8 cellular contexts compared by ENCODE assay signal in genomic region chr10:118046491-118047362, GRCh38. TPM values are rescaled to one million over a fixed set of nuclear protein-coding genes. Genes with fewer than 3 reads are reported as not detected.
DNase-seq lines count a peak whose midpoint lies in the region; ATAC-seq and TF ChIP-seq lines count a peak whose summit lies in the region.

Gene RAB11FIP2 (minus strand): TSS chr10:118046941. CDS start chr10:118046163, 778 bp downstream.

- H3K27me3 ChIP-seq in right lobe of liver = no peaks in the 10 kb centered on the region

- WGBS in right lobe of liver (ENCODE audit: insufficient coverage, low coverage, low lambda C conversion rate, missing lambda C conversion rate) = 10% methylated on average over 9 of the region's 80 CpGs

- H3K9me3 ChIP-seq in right lobe of liver = no peaks in the 10 kb centered on the region

- H3K36me3 ChIP-seq in right lobe of liver = no peaks in the 10 kb centered on the region

- TF ChIP-seq POLR2A in right lobe of liver (IDR thresholded peaks at IDR 0.05) = peak; percentile 82

- peak within 1 kb of the TSS; percentile 82 for H3K27ac ChIP-seq in C4-2B
- H3K27ac ChIP-seq in right lobe of liver = peak within 1 kb of the TSS; percentile 61 to 87 (median 86)

- H3K4me3 ChIP-seq in right lobe of liver = peak within 1 kb of the TSS; percentile 75 to 88 (median 78)

- ATAC-seq in HG03457 (IDR thresholded peaks at IDR 0.05; ENCODE audit: unreplicated experiment) = peak; percentile 94
- peak; percentile 96 to 97 (median 96) for ATAC-seq in right lobe of liver

- TF ChIP-seq CTCF in C4-2B (conservative IDR thresholded peaks at IDR 0.05) (peak; percentile 47), right lobe of liver (IDR thresholded peaks at IDR 0.05) (peak in 2 of 4 donors; percentile 4 to 11)

- intact Hi-C loops in right lobe of liver (cut with DNase I) = no loop called here

- DNase-seq in GM19240 (ENCODE audit: insufficient read length, low spot score) = peak; percentile 83
- peak; percentile 3 for DNase-seq in NCI-H524 treated with DMSO at 0.1 percent for 48 hours (lab: John Stamatoyannopoulos, UW)
- DNase-seq in activated CD4-positive, alpha-beta T cell treated with anti-CD3 and anti-CD28 coated beads, Interleukin-2, amount 50 U/mL, for 24 hours (ENCODE audit: low read depth in 1 of 2, low spot score in 1 of 2) = peak; percentile 91 to 93
- DNase-seq in dermis blood vessel endothelial cell = peak; percentile 94
- DNase-seq in right lobe of liver = peak; percentile 98
- DNase-seq in stimulated activated CD4-positive, alpha-beta T cell treated with anti-CD3 and anti-CD28 coated beads, Interleukin-4, amount 100 ng/mL, for 24 hours = peak; percentile 96

- H3K4me1 ChIP-seq in right lobe of liver = peaks cover 0 to 7% (median 3%) of the 10 kb centered on the region in 4 donors

RNA-seq across cellular contexts. Expression of gene RAB11FIP2, which starts in this region (rescaled TPM):
- 11.1 TPM in 2 replicates for total RNA-seq in dermis blood vessel endothelial cell
- 10 to 100 TPM in 1 of 6 experiments, 1 to 10 TPM in 5; 5.3 to 14.3 (median 6.9) TPM for total RNA-seq in right lobe of liver

Comparison
In these comparisons a context has a peak if more than half of its experiments do, and no peak if none do; other contexts are left out.
1. Peak in every context shown above with its lines: DNase-seq, ATAC-seq, H3K4me3 ChIP-seq and H3K27ac ChIP-seq.
2. DNase-seq: peak in every context shown above with its lines; median percentile 98 in right lobe of liver; 96 in stimulated activated CD4-positive, alpha-beta T cell treated with anti-CD3 and anti-CD28 coated beads, Interleukin-4, amount 100 ng/mL, for 24 hours; 94 in dermis blood vessel endothelial cell; 92 in activated CD4-positive, alpha-beta T cell treated with anti-CD3 and anti-CD28 coated beads, Interleukin-2, amount 50 U/mL, for 24 hours; 83 in GM19240; 3 in NCI-H524 treated with DMSO at 0.1 percent for 48 hours.